ENCODE assay signal across 20 cellular contexts in genomic region chr2:37554157-37554515, GRCh38.
"Had no signal": no experiment of that assay in that cellular context is flagged by ENCODE, and none has a peak within 500 bp of the region (broad histone marks: within the 10 kb centered on the region; RNA-seq: fewer than 3 reads in every experiment).

No MANE protein-coding gene starts in this region.

- H3K9ac ChIP-seq: parathyroid adenoma had no signal

- H3K79me2 ChIP-seq: parathyroid adenoma had no signal

- DNase-seq: activated CD4-positive, alpha-beta T cell treated with anti-CD3 and anti-CD28 coated beads for 48 hours; activated CD4-positive, CD25-positive, alpha-beta regulatory T cell; activated CD8-positive, alpha-beta T cell treated with anti-CD3 and anti-CD28 coated beads, Interleukin-2, amount 10 ng/mL, durations not matched to agents 7 days and 5 days; activated effector memory CD4-positive, alpha-beta T cell treated with Interleukin-2 at 50 U/mL for 16 hours; activated naive CD4-positive, alpha-beta T cell treated with anti-CD3 and anti-CD28 coated beads, Interleukin-2, amount 50 U/mL, for 16 hours; activated T-cell treated with anti-CD3 and anti-CD28 coated beads, Interleukin-2, amount 50 U/mL, for 4 hours; colonic mucosa; endodermal cell; foreskin melanocyte; lower lobe of right lung; right lobe of liver; small intestine; stimulated activated CD4-positive, alpha-beta T cell treated with anti-CD3 and anti-CD28 coated beads, Interleukin-15, amount 100 ng/mL, for 24 hours; stimulated activated CD4-positive, alpha-beta T cell treated with anti-CD3 and anti-CD28 coated beads, Interleukin-4, amount 100 ng/mL, for 1 hour; stimulated activated naive CD8-positive, alpha-beta T cell treated with anti-CD3 and anti-CD28 coated beads, Interleukin-15, amount 100 ng/mL, for 72 hours; T-helper 2 cell; trophoblast cell had no signal

- H3K4me1 ChIP-seq: ascending aorta, colonic mucosa, lower lobe of right lung, parathyroid adenoma, right lobe of liver had no signal

- H3K4me3 ChIP-seq: ascending aorta, colonic mucosa, lower lobe of right lung, right lobe of liver had no signal

- H3K9me3 ChIP-seq: ascending aorta, colonic mucosa, lower lobe of right lung, right lobe of liver had no signal

- ATAC-seq: activated CD8-positive, alpha-beta T cell treated with anti-CD3 and anti-CD28 coated beads, Interleukin-2, amount 10 ng/mL, durations not matched to agents 7 days and 5 days; lower lobe of right lung; natural killer cell treated with Interleukin-12 subunit alpha and Interleukin-12 subunit beta and Interleukin-15 and Interleukin-18, amount 100 ng/mL, for 72 hours; right lobe of liver had no signal

- H3K27me3 ChIP-seq: ascending aorta, colonic mucosa, right lobe of liver had no signal

- H2AFZ ChIP-seq: parathyroid adenoma had no signal

- H3K36me3 ChIP-seq: ascending aorta, colonic mucosa, lower lobe of right lung, right lobe of liver had no signal
